11 cellular contexts compared by ENCODE assay signal in the genomic region with DNA sequence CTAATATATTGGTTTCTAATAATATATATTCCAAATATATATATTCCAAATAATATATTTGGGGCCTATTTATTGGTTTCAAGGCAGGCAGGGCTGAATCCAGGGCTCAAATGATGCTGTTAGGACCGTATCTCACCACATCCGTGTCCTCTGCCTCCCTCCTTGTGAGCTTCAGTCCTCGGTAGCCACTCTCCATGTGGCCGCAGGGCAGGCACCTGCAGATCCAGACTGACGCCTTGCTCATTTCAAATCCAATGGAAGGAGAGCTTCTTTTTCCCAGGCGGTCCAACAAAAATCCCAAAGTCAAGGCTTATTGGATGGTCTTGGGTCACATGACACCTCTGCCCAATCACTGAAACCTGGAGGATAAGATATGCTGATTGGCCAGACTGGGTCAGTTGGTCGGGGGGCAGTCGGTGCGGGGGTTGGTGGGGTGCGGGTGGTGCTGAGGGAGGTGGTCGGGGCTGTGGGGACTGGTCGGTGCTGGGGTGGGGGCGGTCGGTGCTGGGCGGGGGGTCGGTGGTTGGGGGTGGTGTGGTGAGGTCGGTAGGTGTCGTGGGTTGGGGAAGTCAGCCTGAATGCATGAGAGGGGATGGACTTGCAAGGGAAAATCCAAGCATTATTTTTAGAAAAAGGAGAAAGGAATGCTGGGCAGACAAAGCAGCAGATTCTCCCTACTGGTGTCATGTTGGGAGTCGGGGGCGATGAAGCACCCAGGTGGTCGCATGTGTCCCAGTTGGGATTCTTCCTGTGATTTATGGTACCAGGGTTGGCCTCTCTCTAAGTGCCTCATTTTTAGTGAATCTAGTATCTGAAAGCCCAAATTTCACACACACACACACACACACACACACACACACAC.
DNase-seq lines count a peak whose midpoint lies in the region; ATAC-seq and TF ChIP-seq lines count a peak whose summit lies in the region.
"Had no signal": no experiment of that assay in that cellular context is flagged by ENCODE, and none has a peak within 500 bp of the region (broad histone marks: within the 10 kb centered on the region; RNA-seq: fewer than 3 reads in every experiment).

No MANE protein-coding gene starts in this region.

- intact Hi-C loops in Calu3 (cut with micrococcal nuclease; ENCODE audit: unreplicated experiment): no loop called here
- intact Hi-C loops in posterior vena cava (cut with DNase I): no loop called here

- 84 to 89% methylated on average over 7 to 9 of the region's 21 CpGs for WGBS in gastroesophageal sphincter (ENCODE audit: low coverage in 1 of 2), 2 donors

- no peaks in the 10 kb centered on the region for H3K9me3 Mint-ChIP-seq in Calu3 (ENCODE audit: low read depth, unreplicated experiment)

- H3K4me3 Mint-ChIP-seq in Calu3 (ENCODE audit: low read depth, unreplicated experiment): no peak overlapping the region

- peak overlapping the region; percentile 83 for H3K27ac Mint-ChIP-seq in Calu3 (ENCODE audit: unreplicated experiment)

- peaks cover 0 to 9% of the 10 kb centered on the region in 2 donors for H3K36me3 ChIP-seq in gastroesophageal sphincter
- H3K36me3 ChIP-seq: adrenal gland, pancreas had no signal

- H3K4me3 ChIP-seq in gastroesophageal sphincter: no peak overlapping the region
- H3K4me3 ChIP-seq: adrenal gland, pancreas had no signal

- DNase-seq in Calu3 (no peak), OCI-M1 (lab: John Stamatoyannopoulos, UW) (peak; percentile 14), posterior vena cava (ENCODE audit: low spot score) (peak; percentile 70), NCI-H2171 (lab: John Stamatoyannopoulos, UW) (no peak), mesenteric fat pad (ENCODE audit: low spot score) (no peak)
- DNase-seq: adrenal gland had no signal

- H3K36me3 Mint-ChIP-seq in Calu3 (ENCODE audit: insufficient read depth, unreplicated experiment): peaks cover 10% of the 10 kb centered on the region
- H3K36me3 Mint-ChIP-seq: activated CD8-positive, alpha-beta memory T cell treated with anti-CD3 and anti-CD28 coated beads, Interleukin-2, amount 10 ng/mL, durations not matched to agents 7 days and 5 days had no signal

- H3K27me3 ChIP-seq in gastroesophageal sphincter: no peaks in the 10 kb centered on the region
- H3K27me3 ChIP-seq: adrenal gland, pancreas had no signal

- peaks cover 46% of the 10 kb centered on the region for H3K27me3 Mint-ChIP-seq in Calu3 (ENCODE audit: unreplicated experiment)

- CTCF ChIA-PET in Calu3 (lab: Charles Lee): no interaction called here

- ATAC-seq in gastroesophageal sphincter: no peak
- ATAC-seq in HG03354 (IDR thresholded peaks at IDR 0.05; ENCODE audit: poor library complexity, severe bottlenecking, unreplicated experiment): no peak
- ATAC-seq in GM21717 (IDR thresholded peaks at IDR 0.05; ENCODE audit: unreplicated experiment): no peak

- TF ChIP-seq CTCF in Calu3 (IDR thresholded peaks at IDR 0.05; ENCODE audit: unreplicated experiment) (no peak), gastroesophageal sphincter (IDR thresholded peaks at IDR 0.05) (no peak)

- TF ChIP-seq POLR2A in gastroesophageal sphincter (IDR thresholded peaks at IDR 0.05): no peak

- H3K9me3 ChIP-seq in gastroesophageal sphincter: no peaks in the 10 kb centered on the region
- H3K9me3 ChIP-seq: adrenal gland, pancreas had no signal

- H3K4me1 Mint-ChIP-seq in Calu3 (ENCODE audit: low read depth, unreplicated experiment): peaks cover 38% of the 10 kb centered on the region

- TF ChIP-seq EP300 in gastroesophageal sphincter (IDR thresholded peaks at IDR 0.05): no peak

- peak overlapping the region; percentile 92 to 97 (median 95) for H3K27ac ChIP-seq in gastroesophageal sphincter
- H3K27ac ChIP-seq: pancreas had no signal

- H3K4me1 ChIP-seq in gastroesophageal sphincter: peaks cover 5 to 94% (median 13%) of the 10 kb centered on the region in 3 donors
- H3K4me1 ChIP-seq: pancreas had no signal

- BruUV-seq in Calu3 (replicated peaks; lab: Mats Ljungman, UMichigan): no TSS peak

Comparison
In these comparisons a context has a peak if more than half of its experiments do, and no peak if none do; other contexts are left out.
1. DNase-seq: peak in OCI-M1 (single experiment) and posterior vena cava (single experiment); none in Calu3 (single experiment), NCI-H2171 (single experiment) and mesenteric fat pad (single experiment).